10 cellular contexts compared by ENCODE assay signal in genomic region chr11:2387266-2387982, GRCh38. TPM values are rescaled to one million over a fixed set of nuclear protein-coding genes. Genes with fewer than 3 reads are reported as not detected.
DNase-seq lines count a peak whose midpoint lies in the region; ATAC-seq, FAIRE-seq and TF ChIP-seq lines count a peak whose summit lies in the region.
"Had no signal": no experiment of that assay in that cellular context is flagged by ENCODE, and none has a peak within 500 bp of the region (broad histone marks: within the 10 kb centered on the region; RNA-seq: fewer than 3 reads in every experiment).

No MANE protein-coding gene starts in this region.

- in situ Hi-C loops in HepG2 (cut with HindIII; ENCODE audit: extremely low pct_ligation_motif_present, low pct_unique_long_range_greater_than_20kb) = no loop called here

- peaks cover 66% of the 10 kb centered on the region for H3K4me1 Mint-ChIP-seq in activated T-cell treated with anti-CD3 and anti-CD28 coated beads, Interleukin-2, amount 50 U/mL, for 4 hours (ENCODE audit: low read depth)

- no peak for DNase-seq in activated T-cell treated with anti-CD3 and anti-CD28 coated beads, Interleukin-2, amount 50 U/mL, for 4 hours
- DNase-seq in activated T-cell treated with anti-CD3 and anti-CD28 coated beads for 4 hours = no peak
- DNase-seq in HepG2 (ENCODE audit: low spot score) = no peak
- DNase-seq in tibial artery = no peak
- DNase-seq in NCI-H226 = no peak
- no peak for DNase-seq in stimulated activated CD8-positive, alpha-beta memory T cell treated with anti-CD3 and anti-CD28 coated beads, Interleukin-4, amount 100 ng/mL, for 48 hours
- DNase-seq: DND-41 had no signal

- WGBS in HepG2 (ENCODE audit: low lambda C conversion rate) = 3% methylated on average over 13 of the region's 14 CpGs

- H3K4me3 ChIP-seq in HepG2 (replicated peaks in 1 of 3; ENCODE audit: insufficient read depth in 1 of 3, low read depth in 2 of 3, low read length in 3 of 3) (no peak overlapping the region), tibial artery (peak overlapping the region in 1 of 2 donors; percentile 12)
- H3K4me3 ChIP-seq: pancreas had no signal

- H3K4me1 ChIP-seq in HepG2 (ENCODE audit: insufficient read depth, low read length) = no peaks in the 10 kb centered on the region
- peaks cover 0 to 96% (median 83%) of the 10 kb centered on the region in 4 donors for H3K4me1 ChIP-seq in tibial artery

- no peaks in the 10 kb centered on the region for H3K27me3 Mint-ChIP-seq in activated T-cell treated with anti-CD3 and anti-CD28 coated beads, Interleukin-2, amount 50 U/mL, for 4 hours (ENCODE audit: low read depth)

- no peak overlapping the region for H3K4me3 Mint-ChIP-seq in activated T-cell treated with anti-CD3 and anti-CD28 coated beads, Interleukin-2, amount 50 U/mL, for 4 hours

- no peak overlapping the region for H2AFZ ChIP-seq in HepG2 (ENCODE audit: low read length)

- ATAC-seq in activated T-cell treated with anti-CD3 and anti-CD28 coated beads, Interleukin-2, amount 50 U/mL, for 4 hours = peak; percentile 20 to 41
- no peak for ATAC-seq in HepG2
- ATAC-seq in HG03280 (IDR thresholded peaks at IDR 0.05; ENCODE audit: unreplicated experiment) = no peak

- FAIRE-seq in HepG2 (lab: Jason Lieb, UNC) = no peak
- FAIRE-seq: pancreas had no signal

- H3K27ac ChIP-seq in angular gyrus (ENCODE audit: low read depth, low read length) (peak overlapping the region; percentile 83), HepG2 (ENCODE audit: extremely low read length, insufficient read depth, low read length) (no peak overlapping the region), tibial artery (peak overlapping the region; percentile 63 to 72)

- H3K27me3 ChIP-seq in HepG2 (ENCODE audit: control insufficient read depth in 1 of 2, insufficient read depth in 2 of 2, low read length in 2 of 2) (peaks cover 13 to 69% of the 10 kb centered on the region in 2 experiments; a peak in 4 of 5 replicates), tibial artery (no peaks in the 10 kb centered on the region)
- H3K27me3 ChIP-seq: pancreas had no signal

- CTCF ChIA-PET in HepG2 (lab: Yijun Ruan, JAX; ENCODE audit: low intra/inter-chr PET ratio, low total read pairs) = no interaction called here

- no peak overlapping the region for H3K4me2 ChIP-seq in HepG2 (ENCODE audit: low read depth, low read length)

- H3K36me3 Mint-ChIP-seq in activated T-cell treated with anti-CD3 and anti-CD28 coated beads, Interleukin-2, amount 50 U/mL, for 4 hours (ENCODE audit: insufficient read depth) = peaks cover 5% of the 10 kb centered on the region

- H3K36me3 ChIP-seq in HepG2 (replicated peaks in 1 of 2; ENCODE audit: control insufficient read depth in 1 of 2, insufficient read depth in 2 of 2, low read length in 2 of 2) = no peaks in the 10 kb centered on the region
- peaks cover 0 to 22% (median 22%) of the 10 kb centered on the region in 3 donors for H3K36me3 ChIP-seq in tibial artery

- no peaks in the 10 kb centered on the region for H3K79me2 ChIP-seq in HepG2 (ENCODE audit: insufficient read depth, low read length)

- H3K9me3 ChIP-seq in HepG2 (ENCODE audit: low read length) = no peaks in the 10 kb centered on the region
- H3K9me3 ChIP-seq in tibial artery = no peaks in the 10 kb centered on the region
- H3K9me3 ChIP-seq: pancreas had no signal

- no peak for TF ChIP-seq RAD21 in HepG2 (CRISPR knock-in tag; IDR thresholded peaks at IDR 0.05)

- TF ChIP-seq EP300 in HepG2 (IDR thresholded peaks at IDR 0.05; ENCODE audit: low read depth in 2 of 2, low read length in 2 of 2) (no peak), HepG2 (CRISPR knock-in tag; IDR thresholded peaks at IDR 0.05; ENCODE audit: borderline replicate concordance) (no peak)

- TF ChIP-seq POLR2A in HepG2 (IDR thresholded peaks at IDR 0.05; ENCODE audit: insufficient read depth in 1 of 2, low read depth in 2 of 2, low read length in 2 of 2) = no peak

- POLR2A ChIA-PET in HepG2 (lab: Yijun Ruan, JAX) = interaction anchor here (1.1 kb wide), 1 partner anchor 12 kb away, joined by 3 read pairs; no protein-coding TSS in a partner anchor

- no TSS peak for BruUV-seq in HepG2 (replicated peaks; lab: Mats Ljungman, UMichigan)

- H4K20me1 ChIP-seq in HepG2 (ENCODE audit: insufficient read depth, low read length) = no peaks in the 10 kb centered on the region

- TF ChIP-seq CTCF in HepG2 (CRISPR knock-in tag; IDR thresholded peaks at IDR 0.05) = no peak
- no peak for TF ChIP-seq CTCF in tibial artery (IDR thresholded peaks at IDR 0.05)

- no peaks in the 10 kb centered on the region for H3K9me3 Mint-ChIP-seq in activated T-cell treated with anti-CD3 and anti-CD28 coated beads, Interleukin-2, amount 50 U/mL, for 4 hours

- intact Hi-C loops in HepG2 (cut with micrococcal nuclease; ENCODE audit: unreplicated experiment) = no loop called here
- intact Hi-C loops in tibial artery (cut with DNase I; ENCODE audit: low total_unique reads) = no loop called here

- no peak overlapping the region for H3K9ac ChIP-seq in HepG2 (ENCODE audit: insufficient read depth, low read depth, low read length)

RNA-seq across cellular contexts. Expression of gene CD81, which starts 10.3 kb away (rescaled TPM):
- total RNA-seq in activated T-cell treated with anti-CD3 and anti-CD28 coated beads, Interleukin-2, amount 50 U/mL, for 4 hours = 100 to 1,000 TPM; 205 to 227 (median 209) TPM
- total RNA-seq in HepG2 (2016; rRNA removed; fragmentation: Illumina TruSeq; extraction: Trizol) = not detected in 2 replicates
- total RNA-seq in HepG2 (2016; cell fraction: cytosol; rRNA removed; fragmentation: Illumina TruSeq; extraction: Trizol; ENCODE audit: low read depth) = not detected in 2 replicates
- total RNA-seq in HepG2 (2016; cell fraction: insoluble cytoplasmic fraction; rRNA removed; fragmentation: Illumina TruSeq; extraction: Trizol) = not detected in 2 replicates
- not detected in 2 replicates for total RNA-seq in HepG2 (2016; cell fraction: membrane; rRNA removed; fragmentation: Illumina TruSeq; extraction: Trizol)
- total RNA-seq in HepG2 (2016; cell fraction: nucleus; rRNA removed; fragmentation: Illumina TruSeq; extraction: Trizol) = not detected in 2 replicates
- not detected in 2 replicates for polyA plus RNA-seq in HepG2 (2011; rRNA removed)
- polyA plus RNA-seq in HepG2 (2011; cell fraction: cytosol; rRNA removed) = 0.05 TPM in 2 replicates
- polyA plus RNA-seq in HepG2 (2011; cell fraction: nucleus; rRNA removed) = 0.26 TPM in 1 of 2 replicates, not detected in the other
- polyA plus RNA-seq in HepG2 (2012) = not detected in 2 replicates
- polyA plus RNA-seq in HepG2 (2016; cell fraction: cytosol; fragmentation: Illumina TruSeq; extraction: Trizol; ENCODE audit: low read depth) = not detected in 2 replicates
- not detected in 2 replicates for polyA plus RNA-seq in HepG2 (2016; cell fraction: insoluble cytoplasmic fraction; fragmentation: Illumina TruSeq; extraction: Trizol; ENCODE audit: low read depth)
- not detected in 2 replicates for polyA plus RNA-seq in HepG2 (2016; cell fraction: membrane; fragmentation: Illumina TruSeq; extraction: Trizol; ENCODE audit: low read depth)
- not detected in 2 replicates for polyA plus RNA-seq in HepG2 (2016; cell fraction: nucleus; fragmentation: Illumina TruSeq; extraction: Trizol; ENCODE audit: insufficient read depth, low read depth)
- polyA minus RNA-seq in HepG2 (2011; rRNA and poly(A)+ RNA removed; ENCODE audit: low replicate concordance) = 0.72 and 103 TPM in 2 replicates
- 0.70 TPM in 1 of 2 replicates, not detected in the other for polyA minus RNA-seq in HepG2 (2011; cell fraction: cytosol; rRNA and poly(A)+ RNA removed)
- 0.52 TPM in 1 of 2 replicates, not detected in the other for polyA minus RNA-seq in HepG2 (2011; cell fraction: nucleus; rRNA and poly(A)+ RNA removed)

RNA-seq across cellular contexts. Expression of gene TSSC4, which starts 13.1 kb away (rescaled TPM):
- 100 to 1,000 TPM; 119 to 127 (median 122) TPM for total RNA-seq in activated T-cell treated with anti-CD3 and anti-CD28 coated beads, Interleukin-2, amount 50 U/mL, for 4 hours
- 51.5 and 58.6 TPM in 2 replicates for total RNA-seq in HepG2 (2016; rRNA removed; fragmentation: Illumina TruSeq; extraction: Trizol)
- 48.9 and 55.7 TPM in 2 replicates for total RNA-seq in HepG2 (2016; cell fraction: cytosol; rRNA removed; fragmentation: Illumina TruSeq; extraction: Trizol; ENCODE audit: low read depth)
- total RNA-seq in HepG2 (2016; cell fraction: insoluble cytoplasmic fraction; rRNA removed; fragmentation: Illumina TruSeq; extraction: Trizol) = 51.6 and 61.0 TPM in 2 replicates
- total RNA-seq in HepG2 (2016; cell fraction: membrane; rRNA removed; fragmentation: Illumina TruSeq; extraction: Trizol) = 52.4 and 71.0 TPM in 2 replicates
- total RNA-seq in HepG2 (2016; cell fraction: nucleus; rRNA removed; fragmentation: Illumina TruSeq; extraction: Trizol) = 29.5 and 34.5 TPM in 2 replicates
- 16.2 and 20.5 TPM in 2 replicates for polyA plus RNA-seq in HepG2 (2011; rRNA removed)
- polyA plus RNA-seq in HepG2 (2011; cell fraction: cytosol; rRNA removed) = 13.8 and 24.4 TPM in 2 replicates
- polyA plus RNA-seq in HepG2 (2011; cell fraction: nucleus; rRNA removed) = 33.5 and 35.1 TPM in 2 replicates
- 17.3 and 21.8 TPM in 2 replicates for polyA plus RNA-seq in HepG2 (2012)
- polyA plus RNA-seq in HepG2 (2016; cell fraction: cytosol; fragmentation: Illumina TruSeq; extraction: Trizol; ENCODE audit: low read depth) = 29.9 and 32.8 TPM in 2 replicates
- 34.6 and 35.0 TPM in 2 replicates for polyA plus RNA-seq in HepG2 (2016; cell fraction: insoluble cytoplasmic fraction; fragmentation: Illumina TruSeq; extraction: Trizol; ENCODE audit: low read depth)
- polyA plus RNA-seq in HepG2 (2016; cell fraction: membrane; fragmentation: Illumina TruSeq; extraction: Trizol; ENCODE audit: low read depth) = 34.0 and 36.0 TPM in 2 replicates
- polyA plus RNA-seq in HepG2 (2016; cell fraction: nucleus; fragmentation: Illumina TruSeq; extraction: Trizol; ENCODE audit: insufficient read depth, low read depth) = 42.1 and 44.0 TPM in 2 replicates
- 19.1 and 32.1 TPM in 2 replicates for polyA minus RNA-seq in HepG2 (2011; rRNA and poly(A)+ RNA removed; ENCODE audit: low replicate concordance)
- polyA minus RNA-seq in HepG2 (2011; cell fraction: cytosol; rRNA and poly(A)+ RNA removed) = 12.8 and 15.7 TPM in 2 replicates
- 26.6 and 27.8 TPM in 2 replicates for polyA minus RNA-seq in HepG2 (2011; cell fraction: nucleus; rRNA and poly(A)+ RNA removed)

RNA-seq across cellular contexts. Expression of gene TRPM5, which starts 56.9 kb away (rescaled TPM):
- not detected for total RNA-seq in activated T-cell treated with anti-CD3 and anti-CD28 coated beads, Interleukin-2, amount 50 U/mL, for 4 hours
- not detected in 2 replicates for total RNA-seq in HepG2 (2016; rRNA removed; fragmentation: Illumina TruSeq; extraction: Trizol)
- not detected in 2 replicates for total RNA-seq in HepG2 (2016; cell fraction: cytosol; rRNA removed; fragmentation: Illumina TruSeq; extraction: Trizol; ENCODE audit: low read depth)
- not detected in 2 replicates for total RNA-seq in HepG2 (2016; cell fraction: insoluble cytoplasmic fraction; rRNA removed; fragmentation: Illumina TruSeq; extraction: Trizol)
- total RNA-seq in HepG2 (2016; cell fraction: membrane; rRNA removed; fragmentation: Illumina TruSeq; extraction: Trizol) = not detected in 2 replicates
- not detected in 2 replicates for total RNA-seq in HepG2 (2016; cell fraction: nucleus; rRNA removed; fragmentation: Illumina TruSeq; extraction: Trizol)
- polyA plus RNA-seq in HepG2 (2011; rRNA removed) = 0.05 and 0.12 TPM in 2 replicates
- polyA plus RNA-seq in HepG2 (2011; cell fraction: cytosol; rRNA removed) = 0.01 and 0.05 TPM in 2 replicates
- polyA plus RNA-seq in HepG2 (2011; cell fraction: nucleus; rRNA removed) = 0.69 and 1.1 TPM in 2 replicates
- polyA plus RNA-seq in HepG2 (2012) = 0.08 and 0.16 TPM in 2 replicates
- not detected in 2 replicates for polyA plus RNA-seq in HepG2 (2016; cell fraction: cytosol; fragmentation: Illumina TruSeq; extraction: Trizol; ENCODE audit: low read depth)
- not detected in 2 replicates for polyA plus RNA-seq in HepG2 (2016; cell fraction: insoluble cytoplasmic fraction; fragmentation: Illumina TruSeq; extraction: Trizol; ENCODE audit: low read depth)
- polyA plus RNA-seq in HepG2 (2016; cell fraction: membrane; fragmentation: Illumina TruSeq; extraction: Trizol; ENCODE audit: low read depth) = not detected in 2 replicates
- not detected in 2 replicates for polyA plus RNA-seq in HepG2 (2016; cell fraction: nucleus; fragmentation: Illumina TruSeq; extraction: Trizol; ENCODE audit: insufficient read depth, low read depth)
- polyA minus RNA-seq in HepG2 (2011; rRNA and poly(A)+ RNA removed; ENCODE audit: low replicate concordance) = 0.05 and 0.06 TPM in 2 replicates
- not detected in 2 replicates for polyA minus RNA-seq in HepG2 (2011; cell fraction: cytosol; rRNA and poly(A)+ RNA removed)
- 0.13 and 0.25 TPM in 2 replicates for polyA minus RNA-seq in HepG2 (2011; cell fraction: nucleus; rRNA and poly(A)+ RNA removed)

RNA-seq across cellular contexts. Expression of gene KCNQ1, which starts 57.4 kb away (rescaled TPM):
- total RNA-seq in activated T-cell treated with anti-CD3 and anti-CD28 coated beads, Interleukin-2, amount 50 U/mL, for 4 hours = 1 to 10 TPM; 2.3 to 3.0 (median 2.8) TPM
- total RNA-seq in HepG2 (2016; rRNA removed; fragmentation: Illumina TruSeq; extraction: Trizol) = 0.02 TPM in 1 of 2 replicates, not detected in the other
- not detected in 2 replicates for total RNA-seq in HepG2 (2016; cell fraction: cytosol; rRNA removed; fragmentation: Illumina TruSeq; extraction: Trizol; ENCODE audit: low read depth)
- not detected in 2 replicates for total RNA-seq in HepG2 (2016; cell fraction: insoluble cytoplasmic fraction; rRNA removed; fragmentation: Illumina TruSeq; extraction: Trizol)
- not detected in 2 replicates for total RNA-seq in HepG2 (2016; cell fraction: membrane; rRNA removed; fragmentation: Illumina TruSeq; extraction: Trizol)
- not detected in 2 replicates for total RNA-seq in HepG2 (2016; cell fraction: nucleus; rRNA removed; fragmentation: Illumina TruSeq; extraction: Trizol)
- polyA plus RNA-seq in HepG2 (2011; rRNA removed) = 0.08 and 0.13 TPM in 2 replicates
- 0.01 TPM in 1 of 2 replicates, not detected in the other for polyA plus RNA-seq in HepG2 (2011; cell fraction: cytosol; rRNA removed)
- polyA plus RNA-seq in HepG2 (2011; cell fraction: nucleus; rRNA removed) = 0.09 TPM in 1 of 2 replicates, not detected in the other
- not detected in 2 replicates for polyA plus RNA-seq in HepG2 (2012)
- polyA plus RNA-seq in HepG2 (2016; cell fraction: cytosol; fragmentation: Illumina TruSeq; extraction: Trizol; ENCODE audit: low read depth) = not detected in 2 replicates
- polyA plus RNA-seq in HepG2 (2016; cell fraction: insoluble cytoplasmic fraction; fragmentation: Illumina TruSeq; extraction: Trizol; ENCODE audit: low read depth) = not detected in 2 replicates
- not detected in 2 replicates for polyA plus RNA-seq in HepG2 (2016; cell fraction: membrane; fragmentation: Illumina TruSeq; extraction: Trizol; ENCODE audit: low read depth)
- polyA plus RNA-seq in HepG2 (2016; cell fraction: nucleus; fragmentation: Illumina TruSeq; extraction: Trizol; ENCODE audit: insufficient read depth, low read depth) = not detected in 2 replicates
- polyA minus RNA-seq in HepG2 (2011; rRNA and poly(A)+ RNA removed; ENCODE audit: low replicate concordance) = 0.06 and 1.8 TPM in 2 replicates
- polyA minus RNA-seq in HepG2 (2011; cell fraction: cytosol; rRNA and poly(A)+ RNA removed) = not detected in 2 replicates
- 0.26 TPM in 1 of 2 replicates, not detected in the other for polyA minus RNA-seq in HepG2 (2011; cell fraction: nucleus; rRNA and poly(A)+ RNA removed)

Comparison
In these comparisons a context has a peak if more than half of its experiments do, and no peak if none do; other contexts are left out.
1. ATAC-seq: peak in activated T-cell treated with anti-CD3 and anti-CD28 coated beads, Interleukin-2, amount 50 U/mL, for 4 hours (2 of 2); none in HepG2 (single experiment) and HG03280 (single experiment).
2. RNA of gene CD81, which starts 10.3 kb away (total RNA-seq): 205 to 227 TPM in activated T-cell treated with anti-CD3 and anti-CD28 coated beads, Interleukin-2, amount 50 U/mL, for 4 hours; not detected in HepG2; every median in the first group is over 100 times any median in the second.